12 cellular contexts compared by ENCODE assay signal in the genomic region with DNA sequence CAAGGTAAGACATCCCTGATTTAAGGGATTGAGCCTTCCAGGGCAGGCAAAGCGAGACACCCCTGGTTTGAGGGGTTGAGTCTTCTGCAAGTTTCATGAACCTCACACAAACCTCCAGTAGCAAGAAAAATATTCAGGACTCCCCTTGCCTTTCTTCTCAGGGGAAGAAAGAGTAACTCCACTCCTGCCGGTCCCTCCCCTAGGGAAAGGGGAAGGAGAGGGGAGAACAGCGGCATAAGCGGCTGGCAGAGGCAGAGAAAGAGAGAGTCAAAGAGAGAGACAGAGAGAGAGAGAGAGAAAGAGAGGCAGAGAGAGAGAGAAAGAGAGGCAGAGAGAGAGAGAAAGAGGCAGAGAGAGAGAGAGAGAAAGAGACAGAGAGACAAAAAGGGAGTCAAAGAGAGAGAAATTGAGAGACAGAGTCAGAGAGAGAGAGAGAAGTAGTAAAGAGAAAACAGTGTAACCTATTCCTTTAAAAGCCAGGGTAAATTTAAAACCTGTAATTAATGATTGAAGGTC. TPM values are rescaled to one million over a fixed set of nuclear protein-coding genes. Genes with fewer than 3 reads are reported as not detected.
A peak's percentile ranks its signal among the peaks of the same experiment; 100 is the strongest.
DNase-seq lines count a peak whose midpoint lies in the region; ATAC-seq and TF ChIP-seq lines count a peak whose summit lies in the region.
"Had no signal": no experiment of that assay in that cellular context is flagged by ENCODE, and none has a peak within 500 bp of the region (broad histone marks: within the 10 kb centered on the region; RNA-seq: fewer than 3 reads in every experiment).

No MANE protein-coding gene starts in this region.

- H3K4me3 ChIP-seq in GM23338 (peak overlapping the region; percentile 73), fibroblast of villous mesenchyme (ENCODE audit: low read depth, low read length) (peak overlapping the region; percentile 30), neural progenitor cell (no peak overlapping the region), prostate gland (no peak overlapping the region)

- peaks cover 35% of the 10 kb centered on the region for H3K79me2 ChIP-seq in GM23338 (replicated peaks; ENCODE audit: insufficient read depth)
- no peaks in the 10 kb centered on the region for H3K79me2 ChIP-seq in neural progenitor cell (ENCODE audit: low read depth)

- H3K9me3 Mint-ChIP-seq in GM23338 (peaks cover 43% of the 10 kb centered on the region), neural progenitor cell (peaks cover 4% of the 10 kb centered on the region)
- H3K9me3 Mint-ChIP-seq in activated T-helper 2 cell treated with anti-CD3 and anti-CD28 coated beads, Interferon-gamma antibody, Interleukin-2, Interleukin-4, amounts not matched to agents 10 μg/mL and 5 μg/mL and 100 μg/mL, durations not matched to agents 14 hours and 24 hours and 36 hours = no peaks in the 10 kb centered on the region
- peaks cover 3% of the 10 kb centered on the region for H3K9me3 Mint-ChIP-seq in activated CD4-positive, alpha-beta memory T cell treated with anti-CD3 and anti-CD28 coated beads, Interleukin-2, amount 10 ng/mL, durations not matched to agents 7 days and 5 days

- H3K27me3 Mint-ChIP-seq in GM23338 (ENCODE audit: insufficient read depth, low read depth, poor library complexity) (peaks cover 16% of the 10 kb centered on the region), neural progenitor cell (ENCODE audit: insufficient read depth, low read depth) (peaks cover 9% of the 10 kb centered on the region)
- peaks cover 39% of the 10 kb centered on the region for H3K27me3 Mint-ChIP-seq in activated T-helper 2 cell treated with anti-CD3 and anti-CD28 coated beads, Interferon-gamma antibody, Interleukin-2, Interleukin-4, amounts not matched to agents 10 μg/mL and 5 μg/mL and 100 μg/mL, durations not matched to agents 14 hours and 24 hours and 36 hours (ENCODE audit: low read depth)
- peaks cover 63% of the 10 kb centered on the region for H3K27me3 Mint-ChIP-seq in activated CD4-positive, alpha-beta memory T cell treated with anti-CD3 and anti-CD28 coated beads, Interleukin-2, amount 10 ng/mL, durations not matched to agents 7 days and 5 days

- intact Hi-C loops in activated T-helper 2 cell treated with anti-CD3 and anti-CD28 coated beads, Interferon-gamma antibody, Interleukin-2, Interleukin-4, amounts not matched to agents 10 μg/mL and 5 μg/mL and 100 μg/mL, durations not matched to agents 14 hours and 24 hours and 36 hours (cut with micrococcal nuclease) = no loop called here
- intact Hi-C loops in prostate gland (cut with DNase I) = no loop called here

- H3F3A ChIP-seq in GM23338 (replicated peaks; ENCODE audit: low read depth) (peaks cover 7% of the 10 kb centered on the region; the same call in 1 of the 2 replicates), neural progenitor cell (ENCODE audit: low read depth) (peaks cover 10% of the 10 kb centered on the region)

- H3K4me2 ChIP-seq in GM23338 (peak overlapping the region; percentile 85), neural progenitor cell (peak overlapping the region; percentile 52)

- WGBS in prostate gland = 64% methylated on average over 4 of the region's 4 CpGs

- no peaks in the 10 kb centered on the region for H3K9me2 ChIP-seq in GM23338 (ENCODE audit: insufficient read depth)

- peaks cover 63% of the 10 kb centered on the region for H3K36me3 Mint-ChIP-seq in GM23338 (ENCODE audit: low read depth)
- no peaks in the 10 kb centered on the region for H3K36me3 Mint-ChIP-seq in activated T-helper 2 cell treated with anti-CD3 and anti-CD28 coated beads, Interferon-gamma antibody, Interleukin-2, Interleukin-4, amounts not matched to agents 10 μg/mL and 5 μg/mL and 100 μg/mL, durations not matched to agents 14 hours and 24 hours and 36 hours (ENCODE audit: low read depth)
- H3K36me3 Mint-ChIP-seq in neural progenitor cell = no peaks in the 10 kb centered on the region
- H3K36me3 Mint-ChIP-seq in activated CD4-positive, alpha-beta memory T cell treated with anti-CD3 and anti-CD28 coated beads, Interleukin-2, amount 10 ng/mL, durations not matched to agents 7 days and 5 days (ENCODE audit: low read depth) = no peaks in the 10 kb centered on the region
- H3K36me3 Mint-ChIP-seq: brain had no signal

- DNase-seq in GM23338 (ENCODE audit: low spot score) (no peak), fibroblast of villous mesenchyme (ENCODE audit: low read depth) (no peak), neural progenitor cell (ENCODE audit: low spot score) (no peak), germinal center (ENCODE audit: low spot score) (no peak), prostate gland (ENCODE audit: low spot score) (no peak), NCI-H1417 (lab: John Stamatoyannopoulos, UW) (no peak)
- DNase-seq in activated T-helper 2 cell treated with anti-CD3 and anti-CD28 coated beads, Interferon-gamma antibody, Interleukin-2, Interleukin-4, amounts not matched to agents 10 μg/mL and 5 μg/mL and 100 μg/mL, durations not matched to agents 14 hours and 24 hours and 36 hours (ENCODE audit: low spot score) = no peak
- no peak for DNase-seq in activated CD4-positive, alpha-beta memory T cell treated with anti-CD3 and anti-CD28 coated beads, Interleukin-2, amount 10 ng/mL, durations not matched to agents 7 days and 5 days
- DNase-seq: NCI-H187 treated with DMSO at 0.1 percent for 48 hours, NCI-H526 treated with DMSO at 0.1 percent for 48 hours had no signal

- no peaks in the 10 kb centered on the region for H4K20me1 ChIP-seq in GM23338 (replicated peaks; ENCODE audit: insufficient read depth)
- no peaks in the 10 kb centered on the region for H4K20me1 ChIP-seq in neural progenitor cell (ENCODE audit: low read depth)

- H3K27me3 ChIP-seq in GM23338 (ENCODE audit: insufficient read depth) (no peaks in the 10 kb centered on the region), neural progenitor cell (no peaks in the 10 kb centered on the region), prostate gland (replicated peaks; ENCODE audit: insufficient read depth) (no peaks in the 10 kb centered on the region)

- no peak for TF ChIP-seq POLR2A in prostate gland (IDR thresholded peaks at IDR 0.05)

- peak overlapping the region; percentile 85 for H3K4me3 Mint-ChIP-seq in GM23338
- H3K4me3 Mint-ChIP-seq in activated T-helper 2 cell treated with anti-CD3 and anti-CD28 coated beads, Interferon-gamma antibody, Interleukin-2, Interleukin-4, amounts not matched to agents 10 μg/mL and 5 μg/mL and 100 μg/mL, durations not matched to agents 14 hours and 24 hours and 36 hours (ENCODE audit: low read depth) = peak overlapping the region; percentile 67
- no peak overlapping the region for H3K4me3 Mint-ChIP-seq in neural progenitor cell
- H3K4me3 Mint-ChIP-seq in activated CD4-positive, alpha-beta memory T cell treated with anti-CD3 and anti-CD28 coated beads, Interleukin-2, amount 10 ng/mL, durations not matched to agents 7 days and 5 days = no peak overlapping the region

- TF ChIP-seq CTCF in GM23338 (conservative IDR thresholded peaks at IDR 0.05; ENCODE audit: low read depth in 2 of 2) (no peak), fibroblast of villous mesenchyme (IDR thresholded peaks at IDR 0.05; ENCODE audit: insufficient read depth, low read depth, low read length) (no peak), neural progenitor cell (IDR thresholded peaks at IDR 0.05) (no peak), prostate gland (IDR thresholded peaks at IDR 0.05) (no peak)

- H3K27ac ChIP-seq in GM23338 (ENCODE audit: low read depth) (peak overlapping the region; percentile 72), neural progenitor cell (no peak overlapping the region), prostate gland (no peak overlapping the region)
- H3K27ac ChIP-seq: lower lobe of right lung had no signal

- CTCF ChIA-PET in activated CD4-positive, alpha-beta memory T cell treated with anti-CD3 and anti-CD28 coated beads, Interleukin-2, amount 10 ng/mL, durations not matched to agents 7 days and 5 days (lab: Charles Lee) = interaction anchor here (1.1 to 1.8 kb wide), 2 partner anchors 8 to 77 kb away, joined by 3 to 6 read pairs; no protein-coding TSS in a partner anchor

- no peak overlapping the region for H3K9ac ChIP-seq in neural progenitor cell

- H3K27ac Mint-ChIP-seq in GM23338 (peak overlapping the region; percentile 61), neural progenitor cell (no peak overlapping the region)
- no peak overlapping the region for H3K27ac Mint-ChIP-seq in activated T-helper 2 cell treated with anti-CD3 and anti-CD28 coated beads, Interferon-gamma antibody, Interleukin-2, Interleukin-4, amounts not matched to agents 10 μg/mL and 5 μg/mL and 100 μg/mL, durations not matched to agents 14 hours and 24 hours and 36 hours
- no peak overlapping the region for H3K27ac Mint-ChIP-seq in activated CD4-positive, alpha-beta memory T cell treated with anti-CD3 and anti-CD28 coated beads, Interleukin-2, amount 10 ng/mL, durations not matched to agents 7 days and 5 days
- H3K27ac Mint-ChIP-seq: brain had no signal

- peaks cover 53% of the 10 kb centered on the region for H3K4me1 Mint-ChIP-seq in GM23338
- H3K4me1 Mint-ChIP-seq in activated T-helper 2 cell treated with anti-CD3 and anti-CD28 coated beads, Interferon-gamma antibody, Interleukin-2, Interleukin-4, amounts not matched to agents 10 μg/mL and 5 μg/mL and 100 μg/mL, durations not matched to agents 14 hours and 24 hours and 36 hours (ENCODE audit: low read depth) = peaks cover 7% of the 10 kb centered on the region
- H3K4me1 Mint-ChIP-seq in neural progenitor cell = peaks cover 6% of the 10 kb centered on the region
- H3K4me1 Mint-ChIP-seq in activated CD4-positive, alpha-beta memory T cell treated with anti-CD3 and anti-CD28 coated beads, Interleukin-2, amount 10 ng/mL, durations not matched to agents 7 days and 5 days = peaks cover 6% of the 10 kb centered on the region

- POLR2A ChIA-PET in activated CD4-positive, alpha-beta memory T cell treated with anti-CD3 and anti-CD28 coated beads, Interleukin-2, amount 10 ng/mL, durations not matched to agents 7 days and 5 days (lab: Charles Lee) = interaction anchor here (0.8 kb wide), 1 partner anchor 8 kb away, joined by 3 read pairs; no protein-coding TSS in a partner anchor

- peaks cover 29% of the 10 kb centered on the region for H3K36me3 ChIP-seq in GM23338 (ENCODE audit: insufficient read depth)
- no peaks in the 10 kb centered on the region for H3K36me3 ChIP-seq in neural progenitor cell
- H3K36me3 ChIP-seq in prostate gland = no peaks in the 10 kb centered on the region
- H3K36me3 ChIP-seq: lower lobe of right lung had no signal

- no peak overlapping the region for H2AFZ ChIP-seq in GM23338
- peak overlapping the region; percentile 66 for H2AFZ ChIP-seq in neural progenitor cell (replicated peaks)

- ATAC-seq in GM23338 = peak; percentile 55
- ATAC-seq: lower lobe of right lung had no signal

- H3K4me1 ChIP-seq in GM23338 (ENCODE audit: insufficient read depth) (peaks cover 45% of the 10 kb centered on the region), neural progenitor cell (peaks cover 5% of the 10 kb centered on the region), prostate gland (replicated peaks) (no peaks in the 10 kb centered on the region)
- H3K4me1 ChIP-seq: lower lobe of right lung had no signal

- H3K9me3 ChIP-seq in neural progenitor cell (ENCODE audit: low read depth) (no peaks in the 10 kb centered on the region), prostate gland (no peaks in the 10 kb centered on the region)
- H3K9me3 ChIP-seq: lower lobe of right lung had no signal

RNA-seq across cellular contexts. Expression of a gene that starts 29.5 kb away (rescaled TPM):
- total RNA-seq in GM23338 (2014; rRNA removed; shearing (Covaris generic)) = 4.0 and 4.6 TPM in 2 replicates
- polyA plus RNA-seq in GM23338 (2016; fragmentation: Nextera tagmentation; extraction: Ambion mirVana) = 8.2 and 8.7 TPM in 2 replicates
- 23.2 and 25.8 TPM in 2 replicates for total RNA-seq in activated T-helper 2 cell treated with anti-CD3 and anti-CD28 coated beads, Interferon-gamma antibody, Interleukin-2, Interleukin-4, amounts not matched to agents 10 μg/mL and 5 μg/mL and 100 μg/mL, durations not matched to agents 14 hours and 24 hours and 36 hours
- 12.1 and 13.2 TPM in 2 replicates for total RNA-seq in fibroblast of villous mesenchyme
- not detected in 2 replicates for total RNA-seq in neural progenitor cell (ENCODE audit: low replicate concordance)
- 10 to 100 TPM; 27.3 to 29.0 TPM for total RNA-seq in activated CD4-positive, alpha-beta memory T cell treated with anti-CD3 and anti-CD28 coated beads, Interleukin-2, amount 10 ng/mL, durations not matched to agents 7 days and 5 days
- 10 to 100 TPM; 18.5 to 41.2 TPM for total RNA-seq in prostate gland

RNA-seq across cellular contexts. Expression of a gene that starts 35.6 kb away (rescaled TPM):
- total RNA-seq in GM23338 (2014; rRNA removed; shearing (Covaris generic)) = 487 and 499 TPM in 2 replicates
- 273 and 285 TPM in 2 replicates for polyA plus RNA-seq in GM23338 (2016; fragmentation: Nextera tagmentation; extraction: Ambion mirVana)
- total RNA-seq in activated T-helper 2 cell treated with anti-CD3 and anti-CD28 coated beads, Interferon-gamma antibody, Interleukin-2, Interleukin-4, amounts not matched to agents 10 μg/mL and 5 μg/mL and 100 μg/mL, durations not matched to agents 14 hours and 24 hours and 36 hours = 62.2 and 62.7 TPM in 2 replicates
- 80.7 and 91.8 TPM in 2 replicates for total RNA-seq in fibroblast of villous mesenchyme
- 24.9 and 38.9 TPM in 2 replicates for total RNA-seq in neural progenitor cell (ENCODE audit: low replicate concordance)
- total RNA-seq in activated CD4-positive, alpha-beta memory T cell treated with anti-CD3 and anti-CD28 coated beads, Interleukin-2, amount 10 ng/mL, durations not matched to agents 7 days and 5 days = 10 to 100 TPM; 42.0 to 44.1 TPM
- total RNA-seq in prostate gland = 100 to 1,000 TPM; 200 to 571 TPM

RNA-seq across cellular contexts. Expression of a gene that starts 45.1 kb away (rescaled TPM):
- total RNA-seq in GM23338 (2014; rRNA removed; shearing (Covaris generic)) = 33.8 and 45.1 TPM in 2 replicates
- 32.5 and 33.1 TPM in 2 replicates for polyA plus RNA-seq in GM23338 (2016; fragmentation: Nextera tagmentation; extraction: Ambion mirVana)
- 21.4 and 23.8 TPM in 2 replicates for total RNA-seq in activated T-helper 2 cell treated with anti-CD3 and anti-CD28 coated beads, Interferon-gamma antibody, Interleukin-2, Interleukin-4, amounts not matched to agents 10 μg/mL and 5 μg/mL and 100 μg/mL, durations not matched to agents 14 hours and 24 hours and 36 hours
- 15.1 and 16.1 TPM in 2 replicates for total RNA-seq in fibroblast of villous mesenchyme
- total RNA-seq in neural progenitor cell (ENCODE audit: low replicate concordance) = 21.6 and 31.6 TPM in 2 replicates
- 10 to 100 TPM; 15.5 to 17.4 TPM for total RNA-seq in activated CD4-positive, alpha-beta memory T cell treated with anti-CD3 and anti-CD28 coated beads, Interleukin-2, amount 10 ng/mL, durations not matched to agents 7 days and 5 days
- 10 to 100 TPM; 19.8 to 36.3 TPM for total RNA-seq in prostate gland

RNA-seq across cellular contexts. Expression of a gene that starts 51.2 kb away (rescaled TPM):
- 9.9 and 18.0 TPM in 2 replicates for total RNA-seq in GM23338 (2014; rRNA removed; shearing (Covaris generic))
- 2.8 and 4.9 TPM in 2 replicates for polyA plus RNA-seq in GM23338 (2016; fragmentation: Nextera tagmentation; extraction: Ambion mirVana)
- total RNA-seq in activated T-helper 2 cell treated with anti-CD3 and anti-CD28 coated beads, Interferon-gamma antibody, Interleukin-2, Interleukin-4, amounts not matched to agents 10 μg/mL and 5 μg/mL and 100 μg/mL, durations not matched to agents 14 hours and 24 hours and 36 hours = 14.6 and 16.0 TPM in 2 replicates
- total RNA-seq in fibroblast of villous mesenchyme = 10.6 and 11.7 TPM in 2 replicates
- 9.9 and 10.7 TPM in 2 replicates for total RNA-seq in neural progenitor cell (ENCODE audit: low replicate concordance)
- 10 to 100 TPM; 23.1 to 24.9 TPM for total RNA-seq in activated CD4-positive, alpha-beta memory T cell treated with anti-CD3 and anti-CD28 coated beads, Interleukin-2, amount 10 ng/mL, durations not matched to agents 7 days and 5 days
- total RNA-seq in prostate gland = 10 to 100 TPM; 28.4 to 93.3 TPM

Comparison
In these comparisons a context has a peak if more than half of its experiments do, and no peak if none do; other contexts are left out.
1. H3K4me3 ChIP-seq: peak in GM23338 (single experiment) and fibroblast of villous mesenchyme (single experiment); none in neural progenitor cell (single experiment) and prostate gland (0 of 2).
2. H3K4me3 Mint-ChIP-seq: peak in GM23338 (single experiment) and activated T-helper 2 cell treated with anti-CD3 and anti-CD28 coated beads, Interferon-gamma antibody, Interleukin-2, Interleukin-4, amounts not matched to agents 10 μg/mL and 5 μg/mL and 100 μg/mL, durations not matched to agents 14 hours and 24 hours and 36 hours (single experiment); none in neural progenitor cell (single experiment) and activated CD4-positive, alpha-beta memory T cell treated with anti-CD3 and anti-CD28 coated beads, Interleukin-2, amount 10 ng/mL, durations not matched to agents 7 days and 5 days (single experiment).